In genomic region chr20:3931664-3932063, GRCh38 we compare ENCODE assay signal across 1 cellular context.
TF ChIP-seq lines count a peak whose summit lies in the region.

No MANE protein-coding gene starts in this region.

TF ChIP-seq in endothelial cell of umbilical vein, 7 proteins besides CTCF, POLR2A, EP300 and RAD21 (continued from another document):
- TF ChIP-seq, protein P1, sequence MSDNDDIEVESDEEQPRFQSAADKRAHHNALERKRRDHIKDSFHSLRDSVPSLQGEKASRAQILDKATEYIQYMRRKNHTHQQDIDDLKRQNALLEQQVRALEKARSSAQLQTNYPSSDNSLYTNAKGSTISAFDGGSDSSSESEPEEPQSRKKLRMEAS (IDR thresholded peaks at IDR 0.05; ENCODE audit: insufficient read depth, insufficient read length), result no peak
- TF ChIP-seq FOS (IDR thresholded peaks at IDR 0.05; ENCODE audit: borderline replicate concordance, insufficient read depth, low read length) (no peak), MYC (IDR thresholded peaks at IDR 0.05; ENCODE audit: low read depth, low read length) (no peak)
